Comparison of ENCODE assay signal across 16 cellular contexts in the genomic region with DNA sequence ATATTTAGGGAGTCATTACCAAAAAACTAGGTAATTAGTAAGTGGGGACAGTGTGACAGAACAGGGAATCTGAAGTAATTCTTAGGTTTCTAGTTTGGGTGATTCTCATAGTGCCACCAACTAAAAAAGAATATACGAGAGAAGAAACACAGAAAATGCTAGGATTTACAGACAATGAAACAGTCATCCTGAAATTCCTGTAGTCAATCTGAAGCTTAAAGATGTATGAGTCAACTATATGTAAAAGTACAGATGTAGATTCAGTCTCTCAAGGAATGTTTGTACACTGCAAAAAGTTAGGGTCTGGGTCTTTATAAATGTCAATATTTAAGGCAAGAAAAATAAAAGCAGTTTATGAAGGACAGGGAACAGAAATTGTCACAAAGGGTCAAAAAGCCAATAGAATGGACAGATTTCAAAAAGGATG.
DNase-seq lines count a peak whose midpoint lies in the region; ATAC-seq and TF ChIP-seq lines count a peak whose summit lies in the region.
"Had no signal": no experiment of that assay in that cellular context is flagged by ENCODE, and none has a peak within 500 bp of the region (broad histone marks: within the 10 kb centered on the region; RNA-seq: fewer than 3 reads in every experiment).

No MANE protein-coding gene starts in this region.

- DNase-seq in activated naive CD8-positive, alpha-beta T cell treated with anti-CD3 and anti-CD28 coated beads, Interleukin-2, amount 50 U/mL, for 24 hours, result no peak
- no peak for DNase-seq in natural killer cell treated with Interleukin-12 subunit alpha and Interleukin-12 subunit beta and Interleukin-15 and Interleukin-18, amount 100 ng/mL, for 72 hours (ENCODE audit: low spot score)
- DNase-seq in NCI-H146 (lab: John Stamatoyannopoulos, UW), result no peak
- DNase-seq in pons (ENCODE audit: low spot score), result no peak
- no peak for DNase-seq in kidney tubule cell (ENCODE audit: low spot score)
- DNase-seq: activated CD4-positive, CD25-positive, alpha-beta regulatory T cell treated with anti-CD3 and anti-CD28 coated beads, Interleukin-2, amount 50 U/mL, for 72 hours; BE2C; DMS79 treated with DMSO at 0.1 percent for 48 hours; effector CD4-positive, alpha-beta T cell; mammary epithelial cell; stimulated activated CD4-positive, alpha-beta T cell treated with anti-CD3 and anti-CD28 coated beads, Interleukin-12 subunit alpha, Interleukin-12 subunit beta, amount 100 ng/mL, for 4 hours; T-helper 2 cell had no signal

- H3K9me3 Mint-ChIP-seq in activated naive CD8-positive, alpha-beta T cell treated with anti-CD3 and anti-CD28 coated beads, Interleukin-2, amount 50 U/mL, for 24 hours, result no peaks in the 10 kb centered on the region
- no peaks in the 10 kb centered on the region for H3K9me3 Mint-ChIP-seq in natural killer cell treated with Interleukin-12 subunit alpha and Interleukin-12 subunit beta and Interleukin-15 and Interleukin-18, amount 100 ng/mL, for 72 hours

- H3K27me3 Mint-ChIP-seq in activated naive CD8-positive, alpha-beta T cell treated with anti-CD3 and anti-CD28 coated beads, Interleukin-2, amount 50 U/mL, for 24 hours, result no peaks in the 10 kb centered on the region
- H3K27me3 Mint-ChIP-seq in natural killer cell treated with Interleukin-12 subunit alpha and Interleukin-12 subunit beta and Interleukin-15 and Interleukin-18, amount 100 ng/mL, for 72 hours, result no peaks in the 10 kb centered on the region

- TF ChIP-seq POLR2A in GM18505 (IDR thresholded peaks at IDR 0.05; ENCODE audit: borderline replicate concordance, extremely low read depth, insufficient read depth, insufficient read length), result no peak

- no peak overlapping the region for H3K4me3 Mint-ChIP-seq in activated naive CD8-positive, alpha-beta T cell treated with anti-CD3 and anti-CD28 coated beads, Interleukin-2, amount 50 U/mL, for 24 hours
- no peak overlapping the region for H3K4me3 Mint-ChIP-seq in natural killer cell treated with Interleukin-12 subunit alpha and Interleukin-12 subunit beta and Interleukin-15 and Interleukin-18, amount 100 ng/mL, for 72 hours

- ATAC-seq in GM18505 (IDR thresholded peaks at IDR 0.05; ENCODE audit: unreplicated experiment) (peak; percentile 23), GM21723 (IDR thresholded peaks at IDR 0.05; ENCODE audit: unreplicated experiment) (peak; percentile 11), HG02571 (IDR thresholded peaks at IDR 0.05; ENCODE audit: unreplicated experiment) (no peak)
- no peak for ATAC-seq in activated naive CD8-positive, alpha-beta T cell treated with anti-CD3 and anti-CD28 coated beads, Interleukin-2, amount 50 U/mL, for 24 hours
- peak in 1 of 2 donors; percentile 71 for ATAC-seq in natural killer cell treated with Interleukin-12 subunit alpha and Interleukin-12 subunit beta and Interleukin-15 and Interleukin-18, amount 100 ng/mL, for 72 hours
- ATAC-seq: Right ventricle myocardium inferior had no signal

- H3K36me3 Mint-ChIP-seq in activated naive CD8-positive, alpha-beta T cell treated with anti-CD3 and anti-CD28 coated beads, Interleukin-2, amount 50 U/mL, for 24 hours (ENCODE audit: low read depth), result peaks cover 36% of the 10 kb centered on the region
- peaks cover 23% of the 10 kb centered on the region for H3K36me3 Mint-ChIP-seq in natural killer cell treated with Interleukin-12 subunit alpha and Interleukin-12 subunit beta and Interleukin-15 and Interleukin-18, amount 100 ng/mL, for 72 hours

- H3K27ac Mint-ChIP-seq in activated naive CD8-positive, alpha-beta T cell treated with anti-CD3 and anti-CD28 coated beads, Interleukin-2, amount 50 U/mL, for 24 hours, result peak overlapping the region; percentile 25
- peak overlapping the region; percentile 12 to 71 for H3K27ac Mint-ChIP-seq in natural killer cell treated with Interleukin-12 subunit alpha and Interleukin-12 subunit beta and Interleukin-15 and Interleukin-18, amount 100 ng/mL, for 72 hours

- H3K4me1 Mint-ChIP-seq in activated naive CD8-positive, alpha-beta T cell treated with anti-CD3 and anti-CD28 coated beads, Interleukin-2, amount 50 U/mL, for 24 hours, result peaks cover 17% of the 10 kb centered on the region
- peaks cover 15 to 22% of the 10 kb centered on the region in 2 donors for H3K4me1 Mint-ChIP-seq in natural killer cell treated with Interleukin-12 subunit alpha and Interleukin-12 subunit beta and Interleukin-15 and Interleukin-18, amount 100 ng/mL, for 72 hours (ENCODE audit: low read depth in 2 of 2)

Comparison
In these comparisons a context has a peak if more than half of its experiments do, and no peak if none do; other contexts are left out.
1. ATAC-seq: peak in GM18505 (single experiment) and GM21723 (single experiment); none in activated naive CD8-positive, alpha-beta T cell treated with anti-CD3 and anti-CD28 coated beads, Interleukin-2, amount 50 U/mL, for 24 hours (single experiment) and HG02571 (single experiment).